16 cellular contexts compared by ENCODE assay signal in genomic region chr2:238570926-238571325, GRCh38.
"Had no signal": no experiment of that assay in that cellular context is flagged by ENCODE, and none has a peak within 500 bp of the region (broad histone marks: within the 10 kb centered on the region; RNA-seq: fewer than 3 reads in every experiment).

No MANE protein-coding gene starts in this region.

- FAIRE-seq: pancreas had no signal

- H3K4me3 ChIP-seq: heart right ventricle, hepatocyte, left ventricle myocardium inferior, pancreas, psoas muscle, right lobe of liver, skin epidermis, tibial nerve, uterus had no signal

- ATAC-seq: heart right ventricle; naive thymus-derived CD8-positive, alpha-beta T cell; pancreas; psoas muscle; right lobe of liver; stimulated activated effector memory CD8-positive, alpha-beta T cell treated with anti-CD3 and anti-CD28 coated beads, Interleukin-12 subunit alpha, Interleukin-12 subunit beta, amount 100 ng/mL, for 72 hours had no signal

- H3K36me3 ChIP-seq: heart right ventricle, left ventricle myocardium inferior, pancreas, right lobe of liver, tibial nerve, uterus had no signal

- DNase-seq: heart right ventricle; islet precursor cell; left ventricle myocardium inferior; naive thymus-derived CD8-positive, alpha-beta T cell; nucleus accumbens; pancreas; psoas muscle; stimulated activated CD4-positive, alpha-beta T cell treated with anti-CD3 and anti-CD28 coated beads, Interleukin-4, amount 100 ng/mL, for 24 hours; stimulated activated naive CD4-positive, alpha-beta T cell; substantia nigra; uterus had no signal

- H3K9me3 ChIP-seq: heart right ventricle, left ventricle myocardium inferior, pancreas, psoas muscle, right lobe of liver, tibial nerve, uterus had no signal

- H3K4me1 ChIP-seq: left ventricle myocardium inferior, pancreas, psoas muscle, right lobe of liver, uterus had no signal

- H3K27ac ChIP-seq: heart right ventricle, hepatocyte, left ventricle myocardium inferior, pancreas, psoas muscle, right lobe of liver, skin epidermis, tibial nerve, uterus had no signal

- H3K27me3 ChIP-seq: hepatocyte, pancreas, right lobe of liver, uterus had no signal
